8 cellular contexts compared by ENCODE assay signal in the genomic region with DNA sequence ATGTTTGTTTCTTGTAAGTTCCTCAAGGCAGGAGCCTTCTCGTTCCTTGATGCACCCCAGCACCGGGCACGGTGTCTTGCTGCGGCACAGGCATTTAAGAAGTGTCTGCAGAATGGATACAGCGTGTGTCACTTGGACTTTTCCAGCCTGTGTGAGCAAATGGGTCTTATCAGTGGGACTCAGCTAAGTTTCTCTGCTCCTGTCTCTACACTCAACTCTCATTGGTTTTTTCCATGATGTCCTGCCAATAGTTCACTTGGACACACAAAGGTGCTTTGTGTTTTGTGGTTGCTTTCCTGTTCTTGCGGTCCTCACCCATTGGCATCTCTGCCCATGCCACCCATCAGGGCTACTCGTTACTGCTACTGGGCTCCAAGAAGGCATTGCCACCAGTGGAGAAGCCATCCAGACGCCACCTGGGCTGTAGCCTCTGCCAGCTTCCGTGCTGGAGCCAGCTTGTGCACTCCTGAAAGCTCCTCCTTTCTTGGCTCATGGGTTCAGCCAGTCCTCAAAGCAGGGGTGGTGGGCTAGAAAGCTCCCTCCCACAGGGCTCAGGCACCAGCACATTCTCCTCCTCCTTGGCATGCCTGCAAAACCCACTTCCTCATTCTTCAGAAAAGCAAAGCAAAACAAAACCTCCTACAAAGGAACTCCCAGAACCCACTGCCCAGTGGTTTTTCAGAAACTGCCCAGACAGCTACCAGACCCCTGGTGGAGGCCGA. TPM values are rescaled to one million over a fixed set of nuclear protein-coding genes. Genes with fewer than 3 reads are reported as not detected.
DNase-seq lines count a peak whose midpoint lies in the region; ATAC-seq and TF ChIP-seq lines count a peak whose summit lies in the region.

No MANE protein-coding gene starts in this region.

- peak overlapping the region; percentile 47 for H3K27ac Mint-ChIP-seq in activated CD8-positive, alpha-beta T cell treated with anti-CD3 and anti-CD28 coated beads for 36 hours
- H3K27ac Mint-ChIP-seq in GM23338: no peak overlapping the region

- peak; percentile 93 for DNase-seq in ACHN
- DNase-seq in HK-2 (ENCODE audit: unreplicated experiment): peak; percentile 69
- peak; percentile 25 for DNase-seq in activated CD8-positive, alpha-beta T cell treated with anti-CD3 and anti-CD28 coated beads for 36 hours
- peak; percentile 57 for DNase-seq in Right ventricle myocardium superior
- DNase-seq in skeletal muscle cell (ENCODE audit: low read depth): peak; percentile 84
- no peak for DNase-seq in GM23338 (ENCODE audit: low spot score)

- H3K36me3 ChIP-seq in GM23338 (ENCODE audit: insufficient read depth): no peaks in the 10 kb centered on the region

- CTCF ChIA-PET in activated CD8-positive, alpha-beta T cell treated with anti-CD3 and anti-CD28 coated beads for 36 hours (lab: Charles Lee): interaction anchor here (0.9 to 4.4 kb wide), 7 partner anchors 13 to 411 kb away, joined by 3 to 25 read pairs (median 6); no protein-coding TSS in a partner anchor

- H2AFZ ChIP-seq in GM23338: no peak overlapping the region

- no peaks in the 10 kb centered on the region for H4K20me1 ChIP-seq in GM23338 (replicated peaks; ENCODE audit: insufficient read depth)

- H3K27ac ChIP-seq in GM23338 (ENCODE audit: low read depth): no peak overlapping the region

- TF ChIP-seq POLR2A in GM19193 (IDR thresholded peaks at IDR 0.05; ENCODE audit: extremely low read depth, insufficient read depth, insufficient read length): peak; percentile 29

- H3F3A ChIP-seq in GM23338 (replicated peaks; ENCODE audit: low read depth): no peaks in the 10 kb centered on the region

- H3K9me2 ChIP-seq in GM23338 (ENCODE audit: insufficient read depth): peaks cover 26% of the 10 kb centered on the region

- no peak overlapping the region for H3K4me3 ChIP-seq in skeletal muscle cell (ENCODE audit: low read depth, low read length)
- no peak overlapping the region for H3K4me3 ChIP-seq in GM23338

- in situ Hi-C loops in ACHN (cut with HindIII; ENCODE audit: low pct_ligation_motif_present, low pct_unique_long_range_greater_than_20kb, low sequenced_read_pairs): no loop called here

- no peaks in the 10 kb centered on the region for H3K27me3 Mint-ChIP-seq in activated CD8-positive, alpha-beta T cell treated with anti-CD3 and anti-CD28 coated beads for 36 hours
- peaks cover 4% of the 10 kb centered on the region for H3K27me3 Mint-ChIP-seq in GM23338 (ENCODE audit: insufficient read depth, low read depth, poor library complexity)

- no peak overlapping the region for H3K4me3 Mint-ChIP-seq in activated CD8-positive, alpha-beta T cell treated with anti-CD3 and anti-CD28 coated beads for 36 hours
- no peak overlapping the region for H3K4me3 Mint-ChIP-seq in GM23338

- peak; percentile 62 for ATAC-seq in activated CD8-positive, alpha-beta T cell treated with anti-CD3 and anti-CD28 coated beads for 36 hours
- ATAC-seq in Right ventricle myocardium superior (ENCODE audit: poor library complexity) (peak; percentile 63), GM23338 (no peak), HG02852 (IDR thresholded peaks at IDR 0.05; ENCODE audit: unreplicated experiment) (no peak)

- H3K4me1 Mint-ChIP-seq in activated CD8-positive, alpha-beta T cell treated with anti-CD3 and anti-CD28 coated beads for 36 hours (ENCODE audit: low read depth): peaks cover 37% of the 10 kb centered on the region
- H3K4me1 Mint-ChIP-seq in GM23338: peaks cover 8% of the 10 kb centered on the region

- H3K4me1 ChIP-seq in GM23338 (ENCODE audit: insufficient read depth): no peaks in the 10 kb centered on the region

- intact Hi-C loops in activated CD8-positive, alpha-beta T cell treated with anti-CD3 and anti-CD28 coated beads for 36 hours (cut with micrococcal nuclease): no loop called here
- intact Hi-C loops in Right ventricle myocardium superior (cut with DNase I): no loop called here

- no peak for TF ChIP-seq CTCF in activated CD8-positive, alpha-beta T cell treated with anti-CD3 and anti-CD28 coated beads for 36 hours (IDR thresholded peaks at IDR 0.05)
- TF ChIP-seq CTCF in GM23338 (conservative IDR thresholded peaks at IDR 0.05; ENCODE audit: low read depth in 2 of 2): no peak

- H3K9me3 Mint-ChIP-seq in activated CD8-positive, alpha-beta T cell treated with anti-CD3 and anti-CD28 coated beads for 36 hours: peaks cover 4% of the 10 kb centered on the region
- H3K9me3 Mint-ChIP-seq in GM23338: no peaks in the 10 kb centered on the region

- POLR2A ChIA-PET in activated CD8-positive, alpha-beta T cell treated with anti-CD3 and anti-CD28 coated beads for 36 hours (lab: Charles Lee): interaction anchor here (1.1 kb wide), 1 partner anchor 204 kb away, joined by 3 read pairs; no protein-coding TSS in a partner anchor

- no peaks in the 10 kb centered on the region for H3K79me2 ChIP-seq in GM23338 (replicated peaks; ENCODE audit: insufficient read depth)

- H3K36me3 Mint-ChIP-seq in activated CD8-positive, alpha-beta T cell treated with anti-CD3 and anti-CD28 coated beads for 36 hours (ENCODE audit: low read depth): no peaks in the 10 kb centered on the region
- H3K36me3 Mint-ChIP-seq in GM23338 (ENCODE audit: low read depth): no peaks in the 10 kb centered on the region

- H3K4me2 ChIP-seq in GM23338: no peak overlapping the region

- H3K27me3 ChIP-seq in GM23338 (ENCODE audit: insufficient read depth): no peaks in the 10 kb centered on the region

TF ChIP-seq in GM23338, 12 proteins besides CTCF, POLR2A, EP300 and RAD21:
- TF ChIP-seq STAT1 (IDR thresholded peaks at IDR 0.05; ENCODE audit: unreplicated experiment): no peak
- TF ChIP-seq POLR2AphosphoS5 (IDR thresholded peaks at IDR 0.05; ENCODE audit: low read depth): no peak
- TF ChIP-seq NANOG (IDR thresholded peaks at IDR 0.05; ENCODE audit: borderline replicate concordance): no peak
TF ChIP-seq in GM23338: peak in this region for 0.

RNA-seq across cellular contexts. Expression of a gene that starts 41.4 kb away (rescaled TPM):
- 1 to 10 TPM in 1 of 2 experiments, not detected in 1; 1.1 TPM for total RNA-seq in activated CD8-positive, alpha-beta T cell treated with anti-CD3 and anti-CD28 coated beads for 36 hours
- total RNA-seq in Right ventricle myocardium superior: 1.4 TPM
- not detected in 2 replicates for total RNA-seq in GM23338 (2014; rRNA removed; shearing (Covaris generic))
- polyA plus RNA-seq in GM23338 (2016; fragmentation: Nextera tagmentation; extraction: Ambion mirVana): not detected in 2 replicates

Comparison
In these comparisons a context has a peak if more than half of its experiments do, and no peak if none do; other contexts are left out.
1. ATAC-seq: peak in activated CD8-positive, alpha-beta T cell treated with anti-CD3 and anti-CD28 coated beads for 36 hours (single experiment) and Right ventricle myocardium superior (single experiment); none in GM23338 (single experiment) and HG02852 (single experiment).